Comparison of ENCODE assay signal across 1 cellular context in the genomic region with DNA sequence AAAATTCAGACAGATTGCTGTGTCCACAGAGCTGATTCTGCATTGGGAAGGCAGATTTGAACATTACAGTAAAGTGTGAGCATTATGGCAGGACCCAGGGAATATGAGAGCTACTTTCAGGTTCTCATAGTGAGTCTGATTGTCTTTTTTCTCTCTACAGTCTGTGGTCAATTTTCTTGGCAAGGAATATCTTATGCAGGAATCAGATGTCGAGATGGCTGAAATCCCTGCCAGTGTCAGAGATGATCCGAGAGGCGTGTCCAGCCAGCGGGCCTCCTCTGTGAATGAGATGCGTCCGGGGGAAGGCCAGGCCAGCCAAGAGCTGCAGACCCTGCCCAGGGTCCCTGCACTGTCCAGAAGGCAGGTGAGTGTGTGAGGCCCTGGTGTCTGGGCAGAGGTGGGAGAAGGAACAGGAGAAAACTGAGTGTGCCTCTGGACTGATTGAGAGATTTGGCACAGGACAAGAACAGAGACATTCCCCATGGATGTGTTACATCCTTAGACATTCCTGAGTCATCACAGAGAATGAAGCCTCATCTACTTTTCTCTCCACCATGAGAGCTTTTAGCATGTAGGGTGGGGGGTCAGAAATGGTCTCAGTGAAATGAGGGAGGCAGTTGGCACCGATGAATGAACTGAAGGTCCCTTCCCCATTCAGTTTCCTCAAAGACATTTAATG.
TF ChIP-seq lines count a peak whose summit lies in the region.

No MANE protein-coding gene starts in this region.

TF ChIP-seq in IMR-90, 13 proteins besides CTCF, POLR2A, EP300 and RAD21:
- TF ChIP-seq CEBPB (IDR thresholded peaks at IDR 0.05; ENCODE audit: low read depth, low read length), result no peak
- TF ChIP-seq, protein P1, sequence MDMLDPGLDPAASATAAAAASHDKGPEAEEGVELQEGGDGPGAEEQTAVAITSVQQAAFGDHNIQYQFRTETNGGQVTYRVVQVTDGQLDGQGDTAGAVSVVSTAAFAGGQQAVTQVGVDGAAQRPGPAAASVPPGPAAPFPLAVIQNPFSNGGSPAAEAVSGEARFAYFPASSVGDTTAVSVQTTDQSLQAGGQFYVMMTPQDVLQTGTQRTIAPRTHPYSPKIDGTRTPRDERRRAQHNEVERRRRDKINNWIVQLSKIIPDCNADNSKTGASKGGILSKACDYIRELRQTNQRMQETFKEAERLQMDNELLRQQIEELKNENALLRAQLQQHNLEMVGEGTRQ (IDR thresholded peaks at IDR 0.05; ENCODE audit: low read depth, low read length), result no peak
